Comparison of ENCODE assay signal across 1 cellular context in the genomic region with DNA sequence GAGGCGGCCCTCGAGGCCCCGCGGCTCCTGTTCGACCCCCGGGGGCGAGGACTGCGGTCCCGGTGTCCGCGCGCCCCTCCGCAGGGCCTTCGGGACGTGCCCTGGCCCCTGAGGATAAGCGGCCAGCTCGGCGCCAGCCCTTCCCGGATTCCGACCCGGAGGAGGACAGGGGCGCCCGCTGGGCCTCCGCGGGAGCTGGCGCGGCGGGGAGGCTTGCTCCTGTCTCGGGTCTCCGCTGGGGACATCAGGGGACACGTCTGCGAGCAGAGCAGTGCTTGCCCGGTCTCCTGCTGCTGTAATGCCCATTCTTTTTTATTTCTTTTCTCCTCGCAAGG.
TF ChIP-seq lines count a peak whose summit lies in the region.

No MANE protein-coding gene starts in this region.

TF ChIP-seq in HepG2, 621 proteins besides CTCF, POLR2A, EP300 and RAD21 (continued from another document):
- TF ChIP-seq, protein P1, sequence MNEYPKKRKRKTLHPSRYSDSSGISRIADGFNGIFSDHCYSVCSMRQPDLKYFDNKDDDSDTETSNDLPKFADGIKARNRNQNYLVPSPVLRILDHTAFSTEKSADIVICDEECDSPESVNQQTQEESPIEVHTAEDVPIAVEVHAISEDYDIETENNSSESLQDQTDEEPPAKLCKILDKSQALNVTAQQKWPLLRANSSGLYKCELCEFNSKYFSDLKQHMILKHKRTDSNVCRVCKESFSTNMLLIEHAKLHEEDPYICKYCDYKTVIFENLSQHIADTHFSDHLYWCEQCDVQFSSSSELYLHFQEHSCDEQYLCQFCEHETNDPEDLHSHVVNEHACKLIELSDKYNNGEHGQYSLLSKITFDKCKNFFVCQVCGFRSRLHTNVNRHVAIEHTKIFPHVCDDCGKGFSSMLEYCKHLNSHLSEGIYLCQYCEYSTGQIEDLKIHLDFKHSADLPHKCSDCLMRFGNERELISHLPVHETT (CRISPR knock-in tag; conservative IDR thresholded peaks at IDR 0.05): no peak
- TF ChIP-seq, protein P2, sequence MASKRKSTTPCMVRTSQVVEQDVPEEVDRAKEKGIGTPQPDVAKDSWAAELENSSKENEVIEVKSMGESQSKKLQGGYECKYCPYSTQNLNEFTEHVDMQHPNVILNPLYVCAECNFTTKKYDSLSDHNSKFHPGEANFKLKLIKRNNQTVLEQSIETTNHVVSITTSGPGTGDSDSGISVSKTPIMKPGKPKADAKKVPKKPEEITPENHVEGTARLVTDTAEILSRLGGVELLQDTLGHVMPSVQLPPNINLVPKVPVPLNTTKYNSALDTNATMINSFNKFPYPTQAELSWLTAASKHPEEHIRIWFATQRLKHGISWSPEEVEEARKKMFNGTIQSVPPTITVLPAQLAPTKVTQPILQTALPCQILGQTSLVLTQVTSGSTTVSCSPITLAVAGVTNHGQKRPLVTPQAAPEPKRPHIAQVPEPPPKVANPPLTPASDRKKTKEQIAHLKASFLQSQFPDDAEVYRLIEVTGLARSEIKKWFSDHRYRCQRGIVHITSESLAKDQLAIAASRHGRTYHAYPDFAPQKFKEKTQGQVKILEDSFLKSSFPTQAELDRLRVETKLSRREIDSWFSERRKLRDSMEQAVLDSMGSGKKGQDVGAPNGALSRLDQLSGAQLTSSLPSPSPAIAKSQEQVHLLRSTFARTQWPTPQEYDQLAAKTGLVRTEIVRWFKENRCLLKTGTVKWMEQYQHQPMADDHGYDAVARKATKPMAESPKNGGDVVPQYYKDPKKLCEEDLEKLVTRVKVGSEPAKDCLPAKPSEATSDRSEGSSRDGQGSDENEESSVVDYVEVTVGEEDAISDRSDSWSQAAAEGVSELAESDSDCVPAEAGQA (IDR thresholded peaks at IDR 0.05; ENCODE audit: low read depth): no peak
- TF ChIP-seq, protein P2 (CRISPR knock-in tag; IDR thresholded peaks at IDR 0.05; ENCODE audit: borderline replicate concordance): no peak
- TF ChIP-seq, protein P3, sequence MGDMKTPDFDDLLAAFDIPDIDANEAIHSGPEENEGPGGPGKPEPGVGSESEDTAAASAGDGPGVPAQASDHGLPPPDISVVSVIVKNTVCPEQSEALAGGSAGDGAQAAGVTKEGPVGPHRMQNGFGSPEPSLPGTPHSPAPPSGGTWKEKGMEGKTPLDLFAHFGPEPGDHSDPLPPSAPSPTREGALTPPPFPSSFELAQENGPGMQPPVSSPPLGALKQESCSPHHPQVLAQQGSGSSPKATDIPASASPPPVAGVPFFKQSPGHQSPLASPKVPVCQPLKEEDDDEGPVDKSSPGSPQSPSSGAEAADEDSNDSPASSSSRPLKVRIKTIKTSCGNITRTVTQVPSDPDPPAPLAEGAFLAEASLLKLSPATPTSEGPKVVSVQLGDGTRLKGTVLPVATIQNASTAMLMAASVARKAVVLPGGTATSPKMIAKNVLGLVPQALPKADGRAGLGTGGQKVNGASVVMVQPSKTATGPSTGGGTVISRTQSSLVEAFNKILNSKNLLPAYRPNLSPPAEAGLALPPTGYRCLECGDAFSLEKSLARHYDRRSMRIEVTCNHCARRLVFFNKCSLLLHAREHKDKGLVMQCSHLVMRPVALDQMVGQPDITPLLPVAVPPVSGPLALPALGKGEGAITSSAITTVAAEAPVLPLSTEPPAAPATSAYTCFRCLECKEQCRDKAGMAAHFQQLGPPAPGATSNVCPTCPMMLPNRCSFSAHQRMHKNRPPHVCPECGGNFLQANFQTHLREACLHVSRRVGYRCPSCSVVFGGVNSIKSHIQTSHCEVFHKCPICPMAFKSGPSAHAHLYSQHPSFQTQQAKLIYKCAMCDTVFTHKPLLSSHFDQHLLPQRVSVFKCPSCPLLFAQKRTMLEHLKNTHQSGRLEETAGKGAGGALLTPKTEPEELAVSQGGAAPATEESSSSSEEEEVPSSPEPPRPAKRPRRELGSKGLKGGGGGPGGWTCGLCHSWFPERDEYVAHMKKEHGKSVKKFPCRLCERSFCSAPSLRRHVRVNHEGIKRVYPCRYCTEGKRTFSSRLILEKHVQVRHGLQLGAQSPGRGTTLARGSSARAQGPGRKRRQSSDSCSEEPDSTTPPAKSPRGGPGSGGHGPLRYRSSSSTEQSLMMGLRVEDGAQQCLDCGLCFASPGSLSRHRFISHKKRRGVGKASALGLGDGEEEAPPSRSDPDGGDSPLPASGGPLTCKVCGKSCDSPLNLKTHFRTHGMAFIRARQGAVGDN (CRISPR knock-in tag; IDR thresholded peaks at IDR 0.05): peak; percentile 46
- 0 out of 2 replicates have a peak, but pooled peaks have one; percentile 13 for TF ChIP-seq RNF2 (conservative IDR thresholded peaks at IDR 0.05; ENCODE audit: low read depth)
- TF ChIP-seq XRCC5 (optimal IDR thresholded peaks at IDR 0.05; ENCODE audit: low read length): peak; percentile 49
- TF ChIP-seq, protein P4, sequence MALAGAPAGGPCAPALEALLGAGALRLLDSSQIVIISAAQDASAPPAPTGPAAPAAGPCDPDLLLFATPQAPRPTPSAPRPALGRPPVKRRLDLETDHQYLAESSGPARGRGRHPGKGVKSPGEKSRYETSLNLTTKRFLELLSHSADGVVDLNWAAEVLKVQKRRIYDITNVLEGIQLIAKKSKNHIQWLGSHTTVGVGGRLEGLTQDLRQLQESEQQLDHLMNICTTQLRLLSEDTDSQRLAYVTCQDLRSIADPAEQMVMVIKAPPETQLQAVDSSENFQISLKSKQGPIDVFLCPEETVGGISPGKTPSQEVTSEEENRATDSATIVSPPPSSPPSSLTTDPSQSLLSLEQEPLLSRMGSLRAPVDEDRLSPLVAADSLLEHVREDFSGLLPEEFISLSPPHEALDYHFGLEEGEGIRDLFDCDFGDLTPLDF (CRISPR knock-in tag; IDR thresholded peaks at IDR 0.05): 0 out of 2 replicates have a peak, but pooled peaks have one; percentile 12
- TF ChIP-seq, protein P5, sequence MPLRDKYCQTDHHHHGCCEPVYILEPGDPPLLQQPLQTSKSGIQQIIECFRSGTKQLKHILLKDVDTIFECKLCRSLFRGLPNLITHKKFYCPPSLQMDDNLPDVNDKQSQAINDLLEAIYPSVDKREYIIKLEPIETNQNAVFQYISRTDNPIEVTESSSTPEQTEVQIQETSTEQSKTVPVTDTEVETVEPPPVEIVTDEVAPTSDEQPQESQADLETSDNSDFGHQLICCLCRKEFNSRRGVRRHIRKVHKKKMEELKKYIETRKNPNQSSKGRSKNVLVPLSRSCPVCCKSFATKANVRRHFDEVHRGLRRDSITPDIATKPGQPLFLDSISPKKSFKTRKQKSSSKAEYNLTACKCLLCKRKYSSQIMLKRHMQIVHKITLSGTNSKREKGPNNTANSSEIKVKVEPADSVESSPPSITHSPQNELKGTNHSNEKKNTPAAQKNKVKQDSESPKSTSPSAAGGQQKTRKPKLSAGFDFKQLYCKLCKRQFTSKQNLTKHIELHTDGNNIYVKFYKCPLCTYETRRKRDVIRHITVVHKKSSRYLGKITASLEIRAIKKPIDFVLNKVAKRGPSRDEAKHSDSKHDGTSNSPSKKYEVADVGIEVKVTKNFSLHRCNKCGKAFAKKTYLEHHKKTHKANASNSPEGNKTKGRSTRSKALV (CRISPR knock-in tag; IDR thresholded peaks at IDR 0.05): peak; percentile 11; the same call in 1 of the 2 replicates
- no peak for TF ChIP-seq RFXANK (CRISPR knock-in tag; IDR thresholded peaks at IDR 0.05)
- TF ChIP-seq, protein P6, sequence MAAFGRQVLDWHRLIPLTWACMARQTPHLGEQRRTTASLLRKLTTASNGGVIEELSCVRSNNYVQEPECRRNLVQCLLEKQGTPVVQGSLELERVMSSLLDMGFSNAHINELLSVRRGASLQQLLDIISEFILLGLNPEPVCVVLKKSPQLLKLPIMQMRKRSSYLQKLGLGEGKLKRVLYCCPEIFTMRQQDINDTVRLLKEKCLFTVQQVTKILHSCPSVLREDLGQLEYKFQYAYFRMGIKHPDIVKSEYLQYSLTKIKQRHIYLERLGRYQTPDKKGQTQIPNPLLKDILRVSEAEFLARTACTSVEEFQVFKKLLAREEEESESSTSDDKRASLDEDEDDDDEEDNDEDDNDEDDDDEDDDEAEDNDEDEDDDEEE (CRISPR knock-in tag; IDR thresholded peaks at IDR 0.05): no peak
- peak; percentile 10 for TF ChIP-seq RBFOX2 (IDR thresholded peaks at IDR 0.05; ENCODE audit: low read depth, low read length)
- peak; percentile 94 for TF ChIP-seq ZNF777 (CRISPR knock-in tag; IDR thresholded peaks at IDR 0.05)
- no peak for TF ChIP-seq NR2F1 (CRISPR knock-in tag; IDR thresholded peaks at IDR 0.05)
- no peak for TF ChIP-seq CBFB (CRISPR knock-in tag; IDR thresholded peaks at IDR 0.05)
- TF ChIP-seq SCMH1 (CRISPR knock-in tag; IDR thresholded peaks at IDR 0.05; ENCODE audit: borderline replicate concordance): no peak
- TF ChIP-seq, protein P7, sequence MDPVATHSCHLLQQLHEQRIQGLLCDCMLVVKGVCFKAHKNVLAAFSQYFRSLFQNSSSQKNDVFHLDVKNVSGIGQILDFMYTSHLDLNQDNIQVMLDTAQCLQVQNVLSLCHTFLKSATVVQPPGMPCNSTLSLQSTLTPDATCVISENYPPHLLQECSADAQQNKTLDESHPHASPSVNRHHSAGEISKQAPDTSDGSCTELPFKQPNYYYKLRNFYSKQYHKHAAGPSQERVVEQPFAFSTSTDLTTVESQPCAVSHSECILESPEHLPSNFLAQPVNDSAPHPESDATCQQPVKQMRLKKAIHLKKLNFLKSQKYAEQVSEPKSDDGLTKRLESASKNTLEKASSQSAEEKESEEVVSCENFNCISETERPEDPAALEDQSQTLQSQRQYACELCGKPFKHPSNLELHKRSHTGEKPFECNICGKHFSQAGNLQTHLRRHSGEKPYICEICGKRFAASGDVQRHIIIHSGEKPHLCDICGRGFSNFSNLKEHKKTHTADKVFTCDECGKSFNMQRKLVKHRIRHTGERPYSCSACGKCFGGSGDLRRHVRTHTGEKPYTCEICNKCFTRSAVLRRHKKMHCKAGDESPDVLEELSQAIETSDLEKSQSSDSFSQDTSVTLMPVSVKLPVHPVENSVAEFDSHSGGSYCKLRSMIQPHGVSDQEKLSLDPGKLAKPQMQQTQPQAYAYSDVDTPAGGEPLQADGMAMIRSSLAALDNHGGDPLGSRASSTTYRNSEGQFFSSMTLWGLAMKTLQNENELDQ (CRISPR knock-in tag; IDR thresholded peaks at IDR 0.05; ENCODE audit: borderline replicate concordance): no peak
- TF ChIP-seq ZNF484 (CRISPR knock-in tag; IDR thresholded peaks at IDR 0.05; ENCODE audit: borderline replicate concordance, low read depth): no peak
- TF ChIP-seq ZNF33B (CRISPR knock-in tag; IDR thresholded peaks at IDR 0.05): no peak
- no peak for TF ChIP-seq ZNF274 (CRISPR knock-in tag; IDR thresholded peaks at IDR 0.05)
- no peak for TF ChIP-seq ZNF33A (CRISPR knock-in tag; IDR thresholded peaks at IDR 0.05; ENCODE audit: borderline replicate concordance)
- TF ChIP-seq ATM (IDR thresholded peaks at IDR 0.05; ENCODE audit: borderline replicate concordance): no peak
